ENCODE assay signal across 9 cellular contexts in genomic region chr11:537622-538430, GRCh38. TPM values are rescaled to one million over a fixed set of nuclear protein-coding genes. Genes with fewer than 3 reads are reported as not detected.
A peak's percentile ranks its signal among the peaks of the same experiment; 100 is the strongest.
DNase-seq lines count a peak whose midpoint lies in the region; ATAC-seq and TF ChIP-seq lines count a peak whose summit lies in the region.
"Had no signal": no experiment of that assay in that cellular context is flagged by ENCODE, and none has a peak within 500 bp of the region (broad histone marks: within the 10 kb centered on the region; RNA-seq: fewer than 3 reads in every experiment).

No MANE protein-coding gene starts in this region.

- intact Hi-C loops in Right ventricle myocardium inferior (cut with DNase I), result no loop called here

- H3K27me3 Mint-ChIP-seq in brain, result no peaks in the 10 kb centered on the region

- peak overlapping the region; percentile 81 for H3K56ac ChIP-seq in mesendoderm (ENCODE audit: low read length)

- H2BK15ac ChIP-seq in mesendoderm (replicated peaks; ENCODE audit: low read depth), result no peak overlapping the region

- H3K79me2 ChIP-seq in mesendoderm (ENCODE audit: control insufficient read depth, insufficient read depth, low read length), result peaks cover 7% of the 10 kb centered on the region

- peaks cover 12% of the 10 kb centered on the region for H3K4me1 ChIP-seq in cardiac muscle cell (ENCODE audit: low read depth)
- H3K4me1 ChIP-seq in mesendoderm (ENCODE audit: control insufficient read depth, low read depth, low read length), result peaks cover 4% of the 10 kb centered on the region

- no peak for DNase-seq in cardiac muscle cell (ENCODE audit: low read depth in 1 of 2, low spot score in 1 of 2)
- DNase-seq in Right ventricle myocardium inferior (ENCODE audit: missing footprints), result no peak
- no peak for DNase-seq in mesendoderm
- DNase-seq in ureter (ENCODE audit: low spot score), result peak; percentile 44
- no peak for DNase-seq in stimulated activated naive CD4-positive, alpha-beta T cell (lab: John Stamatoyannopoulos, UW)
- no peak for DNase-seq in GM13977 (ENCODE audit: low spot score)

- no peak overlapping the region for H2BK5ac ChIP-seq in mesendoderm (ENCODE audit: low read length)

- no peak overlapping the region for H2AK5ac ChIP-seq in mesendoderm (ENCODE audit: low read length)

- H3K36me3 Mint-ChIP-seq in brain, result no peaks in the 10 kb centered on the region

- in situ Hi-C loops in GM13977 (cut with MboI; ENCODE audit: low pct_unique_long_range_greater_than_20kb, low sequenced_read_pairs, unreplicated experiment), result no loop called here

- H3K27ac Mint-ChIP-seq in brain, result no peak overlapping the region

- H3K36me3 ChIP-seq in cardiac muscle cell (no peaks in the 10 kb centered on the region), mesendoderm (ENCODE audit: control insufficient read depth, insufficient read depth, low read length) (no peaks in the 10 kb centered on the region)

- no peak overlapping the region for H3K4ac ChIP-seq in mesendoderm (ENCODE audit: low read depth, low read length)

- WGBS in mesendoderm (ENCODE audit: extremely low coverage, insufficient coverage, low lambda C conversion rate), result no CpG with 5 or more reads among the region's 19 CpGs

- H3K4me3 ChIP-seq in cardiac muscle cell (peak overlapping the region; percentile 18), mesendoderm (ENCODE audit: low read length) (no peak overlapping the region)

- peaks cover 12% of the 10 kb centered on the region for H3K79me1 ChIP-seq in mesendoderm (ENCODE audit: low read length)

- H3K27me3 ChIP-seq in cardiac muscle cell (no peaks in the 10 kb centered on the region), mesendoderm (ENCODE audit: insufficient read depth, low read length, poor library complexity) (no peaks in the 10 kb centered on the region)

- peaks cover 10% of the 10 kb centered on the region for H3K4me1 Mint-ChIP-seq in brain

- no peak overlapping the region for H4K5ac ChIP-seq in mesendoderm (ENCODE audit: low read length)

- H3K4me3 Mint-ChIP-seq in brain, result peak overlapping the region; percentile 30 to 72 (median 63)

- H3K18ac ChIP-seq in mesendoderm (ENCODE audit: low read length), result no peak overlapping the region

- H3K9me3 ChIP-seq in cardiac muscle cell (ENCODE audit: low read depth), result no peaks in the 10 kb centered on the region

- H2BK120ac ChIP-seq in mesendoderm (ENCODE audit: low read depth, low read length), result no peak overlapping the region

- H3K9ac ChIP-seq in mesendoderm (ENCODE audit: low read length), result peak overlapping the region; percentile 51

- peak overlapping the region; percentile 61 for H3K4me2 ChIP-seq in mesendoderm (ENCODE audit: low read length)

- H3K27ac ChIP-seq in cardiac muscle cell (no peak overlapping the region), mesendoderm (ENCODE audit: low read depth, low read length) (no peak overlapping the region)

- TF ChIP-seq CTCF in cardiac muscle cell (IDR thresholded peaks at IDR 0.05; ENCODE audit: low read depth, low read length) (no peak), brain (conservative IDR thresholded peaks at IDR 0.05) (no peak), GM13977 (IDR thresholded peaks at IDR 0.05; ENCODE audit: extremely low read depth, insufficient read depth, missing control alignments) (no peak)

- no peak overlapping the region for H4K8ac ChIP-seq in mesendoderm (ENCODE audit: low read depth, low read length)

- ATAC-seq in Right ventricle myocardium inferior, result no peak
- no peak for ATAC-seq in HG03045 (IDR thresholded peaks at IDR 0.05; ENCODE audit: unreplicated experiment)

- H3K9me3 Mint-ChIP-seq in brain, result peaks cover 0 to 4% (median 0%) of the 10 kb centered on the region in 5 experiments

- H3K23ac ChIP-seq in mesendoderm (ENCODE audit: low read length), result no peak overlapping the region

RNA-seq across cellular contexts. Expression of gene LRRC56, which starts 0.5 kb away (rescaled TPM):
- total RNA-seq in cardiac muscle cell (2.6 and 4.5 TPM in 2 replicates), Right ventricle myocardium inferior (0.16 TPM), ureter (3.4 TPM)
- polyA plus RNA-seq in cardiac muscle cell (2.5 and 3.4 TPM in 2 replicates), brain (ENCODE audit: insufficient read depth, low read depth, low replicate concordance) (5.4 TPM)
- 0.37 TPM for polyA plus RNA-seq in mesendoderm (2013, experiment 1 of 2)
- 0.35 TPM for polyA plus RNA-seq in mesendoderm (2013, experiment 2 of 2)
- total RNA-seq: HT1080 had no signal

RNA-seq across cellular contexts. Expression of gene HRAS, which starts 2.5 kb away (rescaled TPM):
- total RNA-seq in cardiac muscle cell, result 49.6 and 63.1 TPM in 2 replicates
- polyA plus RNA-seq in cardiac muscle cell, result 60.0 and 97.8 TPM in 2 replicates
- 57.5 TPM for total RNA-seq in Right ventricle myocardium inferior
- polyA plus RNA-seq in brain (ENCODE audit: insufficient read depth, low read depth, low replicate concordance), result 127 TPM
- 37.4 TPM for polyA plus RNA-seq in mesendoderm (2013, experiment 1 of 2)
- polyA plus RNA-seq in mesendoderm (2013, experiment 2 of 2), result 38.7 TPM
- total RNA-seq in ureter, result 85.3 TPM

RNA-seq across cellular contexts. Expression of gene LMNTD2, which starts 22.7 kb away (rescaled TPM):
- total RNA-seq in cardiac muscle cell (12.3 and 21.1 TPM in 2 replicates), Right ventricle myocardium inferior (0.14 TPM), ureter (8.8 TPM)
- polyA plus RNA-seq in cardiac muscle cell (18.4 and 18.8 TPM in 2 replicates), brain (ENCODE audit: insufficient read depth, low read depth, low replicate concordance) (1.1 TPM)
- polyA plus RNA-seq in mesendoderm (2013, experiment 1 of 2), result 0.56 TPM
- polyA plus RNA-seq in mesendoderm (2013, experiment 2 of 2), result 0.49 TPM

RNA-seq across cellular contexts. Expression of gene RASSF7, which starts 22.9 kb away (rescaled TPM):
- 47.8 and 49.5 TPM in 2 replicates for total RNA-seq in cardiac muscle cell
- polyA plus RNA-seq in cardiac muscle cell, result 49.6 and 66.7 TPM in 2 replicates
- 3.9 TPM for total RNA-seq in Right ventricle myocardium inferior
- polyA plus RNA-seq in brain (ENCODE audit: insufficient read depth, low read depth, low replicate concordance), result 11.2 TPM
- 5.6 TPM for polyA plus RNA-seq in mesendoderm (2013, experiment 1 of 2)
- 6.5 TPM for polyA plus RNA-seq in mesendoderm (2013, experiment 2 of 2)
- total RNA-seq in ureter, result 54.9 TPM

RNA-seq across cellular contexts. Expression of gene RNH1, which starts 30.8 kb away (rescaled TPM):
- total RNA-seq in cardiac muscle cell, result 149 and 186 TPM in 2 replicates
- polyA plus RNA-seq in cardiac muscle cell, result 157 and 176 TPM in 2 replicates
- total RNA-seq in Right ventricle myocardium inferior, result 190 TPM
- 142 TPM for polyA plus RNA-seq in brain (ENCODE audit: insufficient read depth, low read depth, low replicate concordance)
- polyA plus RNA-seq in mesendoderm (2013, experiment 1 of 2), result 31.3 TPM
- 31.7 TPM for polyA plus RNA-seq in mesendoderm (2013, experiment 2 of 2)
- 182 TPM for total RNA-seq in ureter
